ENCODE assay signal across 24 cellular contexts in the genomic region with DNA sequence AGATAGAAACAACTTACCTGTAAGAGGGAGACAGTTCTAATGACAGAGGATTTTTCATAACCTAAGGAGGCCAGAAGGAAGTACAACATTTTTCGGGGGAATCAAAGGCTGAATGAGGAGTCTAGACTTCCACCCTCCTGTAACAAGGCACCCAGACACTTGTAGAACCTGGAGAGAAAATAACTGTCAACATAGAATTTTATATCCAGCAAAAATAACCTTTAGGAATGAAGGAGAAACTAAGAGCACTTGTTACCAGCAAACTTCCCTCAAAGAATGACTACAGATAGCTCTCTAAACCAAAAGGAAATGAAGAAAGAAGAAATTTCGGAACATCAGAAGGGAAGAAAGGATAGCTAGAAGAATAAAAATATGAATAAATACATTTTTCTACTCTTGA. TPM values are rescaled to one million over a fixed set of nuclear protein-coding genes. Genes with fewer than 3 reads are reported as not detected.
DNase-seq lines count a peak whose midpoint lies in the region; ATAC-seq, FAIRE-seq and TF ChIP-seq lines count a peak whose summit lies in the region.
"Had no signal": no experiment of that assay in that cellular context is flagged by ENCODE, and none has a peak within 500 bp of the region (broad histone marks: within the 10 kb centered on the region; RNA-seq: fewer than 3 reads in every experiment).

No MANE protein-coding gene starts in this region.

- H3K36me3 ChIP-seq in HepG2 (replicated peaks in 1 of 2; ENCODE audit: control insufficient read depth in 1 of 2, insufficient read depth in 2 of 2, low read length in 2 of 2) (peaks cover 7 to 42% of the 10 kb centered on the region in 2 experiments; a peak in 4 of 5 replicates), right lobe of liver (peaks cover 0 to 18% (median 9%) of the 10 kb centered on the region in 4 donors), K562 (ENCODE audit: control insufficient read depth, insufficient read depth, low read length) (no peaks in the 10 kb centered on the region)
- H3K36me3 ChIP-seq: BE2C had no signal

- H3K27ac Mint-ChIP-seq in endothelial cell (ENCODE audit: unreplicated experiment) (no peak overlapping the region), HFFc6 (no peak overlapping the region)
- peak overlapping the region; percentile 29 for H3K27ac Mint-ChIP-seq in stimulated activated effector memory CD8-positive, alpha-beta T cell treated with anti-CD3 and anti-CD28 coated beads, Interleukin-12 subunit alpha, Interleukin-12 subunit beta, amount 100 ng/mL, for 72 hours
- H3K27ac Mint-ChIP-seq: CD4-positive, CD25-positive, alpha-beta regulatory T cell; CD8-positive, alpha-beta T cell had no signal

- no peak for TF ChIP-seq EP300 in HepG2 (IDR thresholded peaks at IDR 0.05; ENCODE audit: low read depth in 2 of 2, low read length in 2 of 2)
- no peak for TF ChIP-seq EP300 in HepG2 (CRISPR knock-in tag; IDR thresholded peaks at IDR 0.05; ENCODE audit: borderline replicate concordance)
- no peak for TF ChIP-seq EP300 in K562 (IDR thresholded peaks at IDR 0.05; ENCODE audit: low read length)

- 98% methylated on average over 2 of the region's 2 CpGs for WGBS in HepG2 (ENCODE audit: low lambda C conversion rate)
- WGBS in right lobe of liver (ENCODE audit: insufficient coverage, low coverage, low lambda C conversion rate, missing lambda C conversion rate) = 86% methylated on average over 1 of the region's 2 CpGs
- 34% methylated on average over 2 of the region's 2 CpGs for WGBS in K562 (ENCODE audit: insufficient coverage, low coverage, missing lambda C conversion rate)

- H2AFZ ChIP-seq in HepG2 (ENCODE audit: low read length) (no peak overlapping the region), K562 (ENCODE audit: low read depth, low read length) (no peak overlapping the region)

- H3K4me2 ChIP-seq in HepG2 (ENCODE audit: low read depth, low read length) = no peak overlapping the region
- H3K4me2 ChIP-seq in K562 (ENCODE audit: insufficient read depth, low read length) = no peak overlapping the region
- H3K4me2 ChIP-seq: A549, BLaER1 had no signal

- H3K79me2 ChIP-seq in HepG2 (ENCODE audit: insufficient read depth, low read length) (no peaks in the 10 kb centered on the region), K562 (ENCODE audit: control insufficient read depth, insufficient read depth, low read length) (no peaks in the 10 kb centered on the region)

- FAIRE-seq in HepG2 (lab: Jason Lieb, UNC) (no peak), K562 (lab: Jason Lieb, UNC) (no peak)
- FAIRE-seq: A549, D721Med, G401.6, GM12891, GM19239 had no signal

- H3K4me3 ChIP-seq in HepG2 (replicated peaks in 1 of 3; ENCODE audit: insufficient read depth in 1 of 3, low read depth in 2 of 3, low read length in 3 of 3) (no peak overlapping the region), right lobe of liver (no peak overlapping the region), K562 (no peak overlapping the region)
- H3K4me3 ChIP-seq: A549, BLaER1 had no signal

- peaks cover 37% of the 10 kb centered on the region for H3K36me3 Mint-ChIP-seq in endothelial cell (ENCODE audit: low read depth, unreplicated experiment)
- peaks cover 85% of the 10 kb centered on the region for H3K36me3 Mint-ChIP-seq in stimulated activated effector memory CD8-positive, alpha-beta T cell treated with anti-CD3 and anti-CD28 coated beads, Interleukin-12 subunit alpha, Interleukin-12 subunit beta, amount 100 ng/mL, for 72 hours
- H3K36me3 Mint-ChIP-seq in HFFc6 (ENCODE audit: low read depth) = peaks cover 25% of the 10 kb centered on the region

- no peak for DNase-seq in HepG2 (ENCODE audit: low spot score)
- DNase-seq in right lobe of liver = no peak
- DNase-seq in K562 (ENCODE audit: extremely low read depth in 1 of 4, low spot score in 3 of 4) = no peak
- no peak for DNase-seq in endothelial cell (ENCODE audit: low spot score)
- DNase-seq in stimulated activated effector memory CD8-positive, alpha-beta T cell treated with anti-CD3 and anti-CD28 coated beads, Interleukin-12 subunit alpha, Interleukin-12 subunit beta, amount 100 ng/mL, for 72 hours (ENCODE audit: low spot score in 2 of 2) = no peak
- no peak for DNase-seq in HFFc6
- DNase-seq in AML-193 (lab: John Stamatoyannopoulos, UW) = no peak
- DNase-seq: BE2C; C1 segment of cervical spinal cord; Caco-2; Calu3; CD4-positive, CD25-positive, alpha-beta regulatory T cell; CD8-positive, alpha-beta T cell; DMS79 treated with DMSO at 0.1 percent for 48 hours; GF-D8 had no signal

- CTCF ChIA-PET in HepG2 (lab: Yijun Ruan, JAX; ENCODE audit: low intra/inter-chr PET ratio, low total read pairs) = no interaction called here
- CTCF ChIA-PET in K562 (lab: Yijun Ruan, JAX; ENCODE audit: low intra/inter-chr PET ratio) = no interaction called here

- no peak for TF ChIP-seq RAD21 in HepG2 (CRISPR knock-in tag; IDR thresholded peaks at IDR 0.05)
- TF ChIP-seq RAD21 in K562 (CRISPR knock-in tag; conservative IDR thresholded peaks at IDR 0.05 in 1 of 2, IDR thresholded peaks at IDR 0.05 in 1 of 2) = no peak

- H4K20me1 ChIP-seq in HepG2 (ENCODE audit: insufficient read depth, low read length) (no peaks in the 10 kb centered on the region), K562 (replicated peaks; ENCODE audit: control insufficient read depth, insufficient read depth, low read length) (no peaks in the 10 kb centered on the region)
- H4K20me1 ChIP-seq: BLaER1 had no signal

- TF ChIP-seq POLR2A in HepG2 (IDR thresholded peaks at IDR 0.05; ENCODE audit: insufficient read depth in 1 of 2, low read depth in 2 of 2, low read length in 2 of 2) (no peak), right lobe of liver (IDR thresholded peaks at IDR 0.05) (no peak), K562 (conservative IDR thresholded peaks at IDR 0.05) (no peak)

- TF ChIP-seq CTCF in HepG2 (CRISPR knock-in tag; IDR thresholded peaks at IDR 0.05) (no peak), right lobe of liver (IDR thresholded peaks at IDR 0.05) (no peak), K562 (IDR thresholded peaks at IDR 0.05 in 2 of 3, conservative IDR thresholded peaks at IDR 0.05 in 1 of 3; ENCODE audit: insufficient read depth in 2 of 3, low read depth in 1 of 3, low read length in 3 of 3) (no peak), endothelial cell (IDR thresholded peaks at IDR 0.05; ENCODE audit: unreplicated experiment) (no peak), HFFc6 (IDR thresholded peaks at IDR 0.05) (no peak)

- H3K4me1 ChIP-seq in HepG2 (ENCODE audit: insufficient read depth, low read length) = no peaks in the 10 kb centered on the region
- no peaks in the 10 kb centered on the region for H3K4me1 ChIP-seq in right lobe of liver
- H3K4me1 ChIP-seq in K562 (replicated peaks in 1 of 2; ENCODE audit: control insufficient read depth in 2 of 2, insufficient read depth in 2 of 2, low read length in 2 of 2) = no peaks in the 10 kb centered on the region
- H3K4me1 ChIP-seq: A549, BE2C, Caco-2 had no signal

- H3K27me3 ChIP-seq in HepG2 (ENCODE audit: control insufficient read depth in 1 of 2, insufficient read depth in 2 of 2, low read length in 2 of 2) = no peaks in the 10 kb centered on the region; a peak in 1 of 5 replicates
- H3K27me3 ChIP-seq in right lobe of liver = no peaks in the 10 kb centered on the region
- no peaks in the 10 kb centered on the region for H3K27me3 ChIP-seq in K562 (ENCODE audit: control insufficient read depth in 2 of 2, insufficient read depth in 2 of 2, low read length in 2 of 2)
- H3K27me3 ChIP-seq: BLaER1 had no signal

- BruUV-seq in HepG2 (replicated peaks; lab: Mats Ljungman, UMichigan) (no TSS peak), K562 (replicated peaks; lab: Mats Ljungman, UMichigan) (no TSS peak)

- H3K9me3 ChIP-seq in HepG2 (ENCODE audit: low read length) (peaks cover 12% of the 10 kb centered on the region), right lobe of liver (no peaks in the 10 kb centered on the region), K562 (replicated peaks; ENCODE audit: control insufficient read depth, insufficient read depth, low read depth, low read length) (peaks cover 3% of the 10 kb centered on the region; the same call in 1 of the 2 replicates)
- H3K9me3 ChIP-seq: BE2C had no signal

- ATAC-seq in HepG2 (no peak), right lobe of liver (no peak), K562 (no peak), HG03460 (IDR thresholded peaks at IDR 0.05; ENCODE audit: unreplicated experiment) (no peak)
- no peak for ATAC-seq in stimulated activated effector memory CD8-positive, alpha-beta T cell treated with anti-CD3 and anti-CD28 coated beads, Interleukin-12 subunit alpha, Interleukin-12 subunit beta, amount 100 ng/mL, for 72 hours
- ATAC-seq: A549; CD8-positive, alpha-beta T cell had no signal

- H3K9ac ChIP-seq in HepG2 (ENCODE audit: insufficient read depth, low read depth, low read length) (no peak overlapping the region), K562 (ENCODE audit: insufficient read depth in 1 of 2, low read depth in 2 of 2, low read length in 2 of 2) (no peak overlapping the region)
- H3K9ac ChIP-seq: BLaER1 had no signal

- intact Hi-C loops in HepG2 (cut with micrococcal nuclease; ENCODE audit: unreplicated experiment) (no loop called here), right lobe of liver (cut with DNase I) (no loop called here), K562 (cut with micrococcal nuclease) (no loop called here)

- H3K27ac ChIP-seq in HepG2 (ENCODE audit: extremely low read length, insufficient read depth, low read length) = no peak overlapping the region
- no peak overlapping the region for H3K27ac ChIP-seq in right lobe of liver
- H3K27ac ChIP-seq in K562 (ENCODE audit: extremely low read depth, low read depth, low read length) = no peak overlapping the region
- H3K27ac ChIP-seq: 22Rv1, A549, BLaER1 had no signal

- H3K9me3 Mint-ChIP-seq in endothelial cell (ENCODE audit: unreplicated experiment) (peaks cover 14% of the 10 kb centered on the region), HFFc6 (peaks cover 24% of the 10 kb centered on the region)
- peaks cover 8% of the 10 kb centered on the region for H3K9me3 Mint-ChIP-seq in stimulated activated effector memory CD8-positive, alpha-beta T cell treated with anti-CD3 and anti-CD28 coated beads, Interleukin-12 subunit alpha, Interleukin-12 subunit beta, amount 100 ng/mL, for 72 hours

- H3K27me3 Mint-ChIP-seq in endothelial cell (ENCODE audit: unreplicated experiment) = peaks cover 2% of the 10 kb centered on the region
- H3K27me3 Mint-ChIP-seq in HFFc6 (ENCODE audit: insufficient read depth) = no peaks in the 10 kb centered on the region; the same call in 1 of the 2 replicates
- H3K27me3 Mint-ChIP-seq: CD4-positive, CD25-positive, alpha-beta regulatory T cell had no signal

- POLR2A ChIA-PET in HepG2 (lab: Yijun Ruan, JAX) (no interaction called here), K562 (lab: Yijun Ruan, JAX) (interaction anchor here (1.0 kb wide), 1 partner anchor 9 kb away, joined by 4 read pairs; no protein-coding TSS in a partner anchor)

- peaks cover 9% of the 10 kb centered on the region for H3K4me1 Mint-ChIP-seq in endothelial cell (ENCODE audit: unreplicated experiment)
- H3K4me1 Mint-ChIP-seq in stimulated activated effector memory CD8-positive, alpha-beta T cell treated with anti-CD3 and anti-CD28 coated beads, Interleukin-12 subunit alpha, Interleukin-12 subunit beta, amount 100 ng/mL, for 72 hours = no peaks in the 10 kb centered on the region
- H3K4me1 Mint-ChIP-seq in HFFc6 (ENCODE audit: low read depth) = peaks cover 7% of the 10 kb centered on the region; the same call in 1 of the 2 replicates
- H3K4me1 Mint-ChIP-seq: CD14-positive monocyte had no signal

- H3K9me1 ChIP-seq in K562 (ENCODE audit: control insufficient read depth, insufficient read depth, low read length) = no peaks in the 10 kb centered on the region

- H3K4me3 Mint-ChIP-seq in endothelial cell (ENCODE audit: unreplicated experiment) (peak overlapping the region; percentile 62), HFFc6 (no peak overlapping the region)
- no peak overlapping the region for H3K4me3 Mint-ChIP-seq in stimulated activated effector memory CD8-positive, alpha-beta T cell treated with anti-CD3 and anti-CD28 coated beads, Interleukin-12 subunit alpha, Interleukin-12 subunit beta, amount 100 ng/mL, for 72 hours
- H3K4me3 Mint-ChIP-seq: CD14-positive monocyte; CD4-positive, CD25-positive, alpha-beta regulatory T cell; CD8-positive, alpha-beta T cell had no signal

- in situ Hi-C loops in HepG2 (cut with HindIII; ENCODE audit: extremely low pct_ligation_motif_present, low pct_unique_long_range_greater_than_20kb) = no loop called here
- in situ Hi-C loops in K562 (cut with MboI) = loop anchor here (10.0 kb wide), 1 partner anchor 126 kb away; no protein-coding TSS in a partner anchor

RNA-seq across cellular contexts. Expression of a gene that starts 25.9 kb away (rescaled TPM):
- not detected in 2 replicates for total RNA-seq in HepG2 (2016; rRNA removed; fragmentation: Illumina TruSeq; extraction: Trizol)
- total RNA-seq in HepG2 (2016; cell fraction: cytosol; rRNA removed; fragmentation: Illumina TruSeq; extraction: Trizol; ENCODE audit: low read depth) = not detected in 2 replicates
- total RNA-seq in HepG2 (2016; cell fraction: insoluble cytoplasmic fraction; rRNA removed; fragmentation: Illumina TruSeq; extraction: Trizol) = not detected in 2 replicates
- not detected in 2 replicates for total RNA-seq in HepG2 (2016; cell fraction: membrane; rRNA removed; fragmentation: Illumina TruSeq; extraction: Trizol)
- total RNA-seq in HepG2 (2016; cell fraction: nucleus; rRNA removed; fragmentation: Illumina TruSeq; extraction: Trizol) = not detected in 2 replicates
- polyA plus RNA-seq in HepG2 (2011; rRNA removed) = not detected in 2 replicates
- not detected in 2 replicates for polyA plus RNA-seq in HepG2 (2011; cell fraction: cytosol; rRNA removed)
- polyA plus RNA-seq in HepG2 (2011; cell fraction: nucleus; rRNA removed) = not detected in 2 replicates
- 0.05 and 0.09 TPM in 2 replicates for polyA plus RNA-seq in HepG2 (2012)
- polyA plus RNA-seq in HepG2 (2016; cell fraction: cytosol; fragmentation: Illumina TruSeq; extraction: Trizol; ENCODE audit: low read depth) = not detected in 2 replicates
- polyA plus RNA-seq in HepG2 (2016; cell fraction: insoluble cytoplasmic fraction; fragmentation: Illumina TruSeq; extraction: Trizol; ENCODE audit: low read depth) = not detected in 2 replicates
- not detected in 2 replicates for polyA plus RNA-seq in HepG2 (2016; cell fraction: membrane; fragmentation: Illumina TruSeq; extraction: Trizol; ENCODE audit: low read depth)
- polyA plus RNA-seq in HepG2 (2016; cell fraction: nucleus; fragmentation: Illumina TruSeq; extraction: Trizol; ENCODE audit: insufficient read depth, low read depth) = not detected in 2 replicates
- 0.58 TPM in 1 of 2 replicates, not detected in the other for polyA minus RNA-seq in HepG2 (2011; rRNA and poly(A)+ RNA removed; ENCODE audit: low replicate concordance)
- polyA minus RNA-seq in HepG2 (2011; cell fraction: cytosol; rRNA and poly(A)+ RNA removed) = not detected in 2 replicates
- polyA minus RNA-seq in HepG2 (2011; cell fraction: nucleus; rRNA and poly(A)+ RNA removed) = not detected in 2 replicates
- total RNA-seq in right lobe of liver = 1 to 10 TPM in 3 of 6 experiments, under 1 TPM in 2, not detected in 1; 0.09 to 2.1 (median 1.6) TPM
- total RNA-seq in K562 (2011; cell fraction: chromatin; rRNA removed; ENCODE audit: low replicate concordance) = 0.30 and 0.99 TPM in 2 replicates
- total RNA-seq in K562 (2011; cell fraction: nucleolus; rRNA removed) = 0.26 and 0.33 TPM in 2 replicates
- total RNA-seq in K562 (2011; cell fraction: nucleoplasm; rRNA removed) = 0.66 and 0.76 TPM in 2 replicates
- total RNA-seq in K562 (2014; rRNA removed) = not detected in 2 replicates
- total RNA-seq in K562 (2014; rRNA removed; fragmentation: Illumina TruSeq; extraction: Trizol) = 0.10 TPM in 1 of 2 replicates, not detected in the other
- total RNA-seq in K562 (2015; rRNA removed; fragmentation: Illumina TruSeq; extraction: Trizol) = not detected in 2 replicates
- 0.07 and 0.09 TPM in 2 replicates for total RNA-seq in K562 (2021)
- 0.07 and 0.14 TPM in 2 replicates for polyA plus RNA-seq in K562 (2011; rRNA removed)
- polyA plus RNA-seq in K562 (2011; cell fraction: cytosol; rRNA removed) = 0.06 and 0.32 TPM in 2 replicates
- polyA plus RNA-seq in K562 (2011; cell fraction: nucleus; rRNA removed) = 0.09 and 0.25 TPM in 2 replicates
- 0.14 and 0.17 TPM in 2 replicates for polyA plus RNA-seq in K562 (2012)
- 0.10 and 0.12 TPM in 2 replicates for polyA plus RNA-seq in K562 (2014; fragmentation: Illumina TruSeq; extraction: Trizol)
- polyA plus RNA-seq in K562 (2014; fragmentation: Nextera tagmentation; extraction: Ambion mirVana) = under 1 TPM; 0.03 to 0.06 TPM
- polyA plus RNA-seq in K562 (2014; rRNA removed) = 0.05 TPM in 1 of 2 replicates, not detected in the other
- polyA minus RNA-seq in K562 (2011; rRNA and poly(A)+ RNA removed) = 0.14 and 0.30 TPM in 2 replicates
- polyA minus RNA-seq in K562 (2011; cell fraction: cytosol; rRNA and poly(A)+ RNA removed) = not detected in 2 replicates
- 0.11 TPM in 1 of 2 replicates, not detected in the other for polyA minus RNA-seq in K562 (2011; cell fraction: nucleus; rRNA and poly(A)+ RNA removed)
- total RNA-seq in endothelial cell (ENCODE audit: unreplicated experiment) = 311 TPM
- total RNA-seq in HFFc6 (2021; fragmentation: NEBNext Ultra II Directional; extraction: Animal tissue kit (Norgen Biotek cat#: 25700)) = 10 to 100 TPM; 40.8 to 87.2 (median 54.3) TPM
- total RNA-seq: Caco-2; Calu3; CD4-positive, CD25-positive, alpha-beta regulatory T cell; CD8-positive, alpha-beta T cell had no signal

Comparison
In these comparisons a context has a peak if more than half of its experiments do, and no peak if none do; other contexts are left out.
1. RNA of a gene that starts 25.9 kb away (total RNA-seq): 311 TPM in endothelial cell (single experiment) and 40.8 to 87.2 TPM in HFFc6; 0.09 to 2.1 TPM in right lobe of liver, 0.07 to 0.99 TPM in K562 and not detected in HepG2; every median in the first group is over 10 times any median in the second.